Comparison of ENCODE assay signal across 1 cellular context in the genomic region with DNA sequence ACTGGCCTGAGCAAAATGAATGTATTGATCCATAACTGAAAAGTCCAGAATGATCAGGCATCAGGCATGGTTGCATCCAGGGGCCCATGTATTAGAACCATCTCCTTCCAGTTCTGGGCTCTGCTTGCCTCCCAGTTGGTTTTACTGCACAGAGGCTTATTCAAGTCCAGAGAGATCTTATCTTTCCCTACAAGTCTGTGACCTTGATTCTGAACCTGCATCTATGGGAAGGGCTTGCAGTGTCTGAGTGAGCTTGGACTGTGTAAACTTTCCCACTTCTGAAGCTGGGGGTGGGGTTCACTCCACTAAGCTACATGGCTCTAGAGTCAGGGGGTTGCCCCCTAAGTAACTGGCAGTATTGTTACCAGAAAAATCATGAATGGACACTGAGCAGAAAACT.
A peak's percentile ranks its signal among the peaks of the same experiment; 100 is the strongest.
TF ChIP-seq lines count a peak whose summit lies in the region.

No MANE protein-coding gene starts in this region.

TF ChIP-seq in HepG2, 621 proteins besides CTCF, POLR2A, EP300 and RAD21 (continued from another document and continues in another):
- TF ChIP-seq ZNF335 (CRISPR knock-in tag; IDR thresholded peaks at IDR 0.05) (no peak), ZNF660 (CRISPR knock-in tag; IDR thresholded peaks at IDR 0.05; ENCODE audit: borderline replicate concordance, low read depth) (no peak), ZNF792 (CRISPR knock-in tag; IDR thresholded peaks at IDR 0.05) (0 out of 2 replicates have a peak, but pooled peaks have one; percentile 49), MXI1 (IDR thresholded peaks at IDR 0.05; ENCODE audit: borderline replicate concordance, low read depth, low read length) (no peak), ZBTB7B (CRISPR knock-in tag; IDR thresholded peaks at IDR 0.05) (peak; percentile 66; the same call in 1 of the 2 replicates), NFKBIZ (CRISPR knock-in tag; IDR thresholded peaks at IDR 0.05) (no peak), SMAD1 (CRISPR knock-in tag; IDR thresholded peaks at IDR 0.05; ENCODE audit: borderline replicate concordance, low read depth) (no peak), ZNF230 (CRISPR knock-in tag; IDR thresholded peaks at IDR 0.05) (no peak), HNRNPLL (IDR thresholded peaks at IDR 0.05; ENCODE audit: low read depth, low read length, poor library complexity, severe bottlenecking) (no peak), RFX3 (CRISPR knock-in tag; IDR thresholded peaks at IDR 0.05) (no peak), DNMT3B (CRISPR knock-in tag; conservative IDR thresholded peaks at IDR 0.05) (no peak), RARG (CRISPR knock-in tag; IDR thresholded peaks at IDR 0.05; ENCODE audit: low read depth) (no peak), ELF4 (CRISPR knock-in tag; IDR thresholded peaks at IDR 0.05; ENCODE audit: borderline replicate concordance) (no peak), ZNF605 (CRISPR knock-in tag; IDR thresholded peaks at IDR 0.05) (no peak), HDAC1 (CRISPR knock-in tag; IDR thresholded peaks at IDR 0.05) (peak; percentile 26; the same call in 1 of the 2 replicates), ZNF83 (CRISPR knock-in tag; IDR thresholded peaks at IDR 0.05; ENCODE audit: borderline replicate concordance) (no peak), SMARCC2 (IDR thresholded peaks at IDR 0.05) (no peak), ZFP36 (IDR thresholded peaks at IDR 0.05; ENCODE audit: borderline replicate concordance, low read depth, low read length, partially characterized antibody) (no peak), STAG1 (CRISPR knock-in tag; IDR thresholded peaks at IDR 0.05) (peak; percentile 14), ZNF30 (CRISPR knock-in tag; IDR thresholded peaks at IDR 0.05) (no peak), MAF1 (CRISPR knock-in tag; IDR thresholded peaks at IDR 0.05; ENCODE audit: borderline replicate concordance) (no peak), ZNF383 (CRISPR knock-in tag; IDR thresholded peaks at IDR 0.05; ENCODE audit: borderline replicate concordance) (no peak), ZNF724P (CRISPR knock-in tag; IDR thresholded peaks at IDR 0.05; ENCODE audit: borderline replicate concordance) (no peak), FOXA3 (CRISPR knock-in tag; IDR thresholded peaks at IDR 0.05) (peak; percentile 46), KDM3A (CRISPR knock-in tag; IDR thresholded peaks at IDR 0.05; ENCODE audit: low read depth) (no peak), ZNF614 (CRISPR knock-in tag; IDR thresholded peaks at IDR 0.05; ENCODE audit: borderline replicate concordance) (no peak), TAF15 (IDR thresholded peaks at IDR 0.05; ENCODE audit: low read depth, low read length, poor library complexity, severe bottlenecking) (no peak), ZFX (CRISPR knock-in tag; IDR thresholded peaks at IDR 0.05; ENCODE audit: low read depth) (no peak), ZNF761 (CRISPR knock-in tag; conservative IDR thresholded peaks at IDR 0.05) (no peak), GATAD2A (CRISPR knock-in tag; IDR thresholded peaks at IDR 0.05) (peak; percentile 83), HMG20A (CRISPR knock-in tag; IDR thresholded peaks at IDR 0.05; ENCODE audit: borderline replicate concordance) (peak; percentile 70; the same call in 1 of the 2 replicates), ZNF782 (CRISPR knock-in tag; IDR thresholded peaks at IDR 0.05; ENCODE audit: borderline replicate concordance) (no peak), TBX3 (IDR thresholded peaks at IDR 0.05; ENCODE audit: borderline replicate concordance) (no peak), TCF7L2 (IDR thresholded peaks at IDR 0.05; ENCODE audit: low read depth, low read length) (no peak), FOXP1 (IDR thresholded peaks at IDR 0.05) (no peak), FOXP1 (CRISPR knock-in tag; IDR thresholded peaks at IDR 0.05) (peak; percentile 30; the same call in 1 of the 2 replicates), ZFP62 (CRISPR knock-in tag; IDR thresholded peaks at IDR 0.05) (no peak), PAF1 (CRISPR knock-in tag; IDR thresholded peaks at IDR 0.05) (no peak), TEAD3 (CRISPR knock-in tag; optimal IDR thresholded peaks at IDR 0.05; ENCODE audit: borderline replicate concordance) (peak; percentile 21), ZNF430 (CRISPR knock-in tag; IDR thresholded peaks at IDR 0.05) (no peak), HNF4G (IDR thresholded peaks at IDR 0.05; ENCODE audit: borderline replicate concordance, low read depth, low read length) (peak; percentile 20; the same call in 1 of the 2 replicates), HNF4G (CRISPR knock-in tag; IDR thresholded peaks at IDR 0.05; ENCODE audit: borderline replicate concordance, low read depth) (no peak), CBFB (CRISPR knock-in tag; IDR thresholded peaks at IDR 0.05) (no peak), ELF3 (CRISPR knock-in tag; IDR thresholded peaks at IDR 0.05) (0 out of 2 replicates have a peak, but pooled peaks have one; percentile 49)
- TF ChIP-seq, protein P1, sequence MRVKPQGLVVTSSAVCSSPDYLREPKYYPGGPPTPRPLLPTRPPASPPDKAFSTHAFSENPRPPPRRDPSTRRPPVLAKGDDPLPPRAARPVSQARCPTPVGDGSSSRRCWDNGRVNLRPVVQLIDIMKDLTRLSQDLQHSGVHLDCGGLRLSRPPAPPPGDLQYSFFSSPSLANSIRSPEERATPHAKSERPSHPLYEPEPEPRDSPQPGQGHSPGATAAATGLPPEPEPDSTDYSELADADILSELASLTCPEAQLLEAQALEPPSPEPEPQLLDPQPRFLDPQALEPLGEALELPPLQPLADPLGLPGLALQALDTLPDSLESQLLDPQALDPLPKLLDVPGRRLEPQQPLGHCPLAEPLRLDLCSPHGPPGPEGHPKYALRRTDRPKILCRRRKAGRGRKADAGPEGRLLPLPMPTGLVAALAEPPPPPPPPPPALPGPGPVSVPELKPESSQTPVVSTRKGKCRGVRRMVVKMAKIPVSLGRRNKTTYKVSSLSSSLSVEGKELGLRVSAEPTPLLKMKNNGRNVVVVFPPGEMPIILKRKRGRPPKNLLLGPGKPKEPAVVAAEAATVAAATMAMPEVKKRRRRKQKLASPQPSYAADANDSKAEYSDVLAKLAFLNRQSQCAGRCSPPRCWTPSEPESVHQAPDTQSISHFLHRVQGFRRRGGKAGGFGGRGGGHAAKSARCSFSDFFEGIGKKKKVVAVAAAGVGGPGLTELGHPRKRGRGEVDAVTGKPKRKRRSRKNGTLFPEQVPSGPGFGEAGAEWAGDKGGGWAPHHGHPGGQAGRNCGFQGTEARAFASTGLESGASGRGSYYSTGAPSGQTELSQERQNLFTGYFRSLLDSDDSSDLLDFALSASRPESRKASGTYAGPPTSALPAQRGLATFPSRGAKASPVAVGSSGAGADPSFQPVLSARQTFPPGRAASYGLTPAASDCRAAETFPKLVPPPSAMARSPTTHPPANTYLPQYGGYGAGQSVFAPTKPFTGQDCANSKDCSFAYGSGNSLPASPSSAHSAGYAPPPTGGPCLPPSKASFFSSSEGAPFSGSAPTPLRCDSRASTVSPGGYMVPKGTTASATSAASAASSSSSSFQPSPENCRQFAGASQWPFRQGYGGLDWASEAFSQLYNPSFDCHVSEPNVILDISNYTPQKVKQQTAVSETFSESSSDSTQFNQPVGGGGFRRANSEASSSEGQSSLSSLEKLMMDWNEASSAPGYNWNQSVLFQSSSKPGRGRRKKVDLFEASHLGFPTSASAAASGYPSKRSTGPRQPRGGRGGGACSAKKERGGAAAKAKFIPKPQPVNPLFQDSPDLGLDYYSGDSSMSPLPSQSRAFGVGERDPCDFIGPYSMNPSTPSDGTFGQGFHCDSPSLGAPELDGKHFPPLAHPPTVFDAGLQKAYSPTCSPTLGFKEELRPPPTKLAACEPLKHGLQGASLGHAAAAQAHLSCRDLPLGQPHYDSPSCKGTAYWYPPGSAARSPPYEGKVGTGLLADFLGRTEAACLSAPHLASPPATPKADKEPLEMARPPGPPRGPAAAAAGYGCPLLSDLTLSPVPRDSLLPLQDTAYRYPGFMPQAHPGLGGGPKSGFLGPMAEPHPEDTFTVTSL (CRISPR knock-in tag; IDR thresholded peaks at IDR 0.05; ENCODE audit: borderline replicate concordance), result no peak
- TF ChIP-seq, protein P2, sequence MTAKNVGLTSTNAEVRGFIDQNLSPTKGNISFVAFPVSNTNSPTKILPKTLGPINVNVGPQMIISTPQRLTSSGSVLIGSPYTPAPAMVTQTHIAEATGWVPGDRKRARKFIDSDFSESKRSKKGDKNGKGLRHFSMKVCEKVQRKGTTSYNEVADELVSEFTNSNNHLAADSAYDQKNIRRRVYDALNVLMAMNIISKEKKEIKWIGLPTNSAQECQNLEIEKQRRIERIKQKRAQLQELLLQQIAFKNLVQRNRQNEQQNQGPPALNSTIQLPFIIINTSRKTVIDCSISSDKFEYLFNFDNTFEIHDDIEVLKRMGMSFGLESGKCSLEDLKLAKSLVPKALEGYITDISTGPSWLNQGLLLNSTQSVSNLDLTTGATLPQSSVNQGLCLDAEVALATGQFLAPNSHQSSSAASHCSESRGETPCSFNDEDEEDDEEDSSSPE (CRISPR knock-in tag; IDR thresholded peaks at IDR 0.05), result no peak
- TF ChIP-seq, protein P3, sequence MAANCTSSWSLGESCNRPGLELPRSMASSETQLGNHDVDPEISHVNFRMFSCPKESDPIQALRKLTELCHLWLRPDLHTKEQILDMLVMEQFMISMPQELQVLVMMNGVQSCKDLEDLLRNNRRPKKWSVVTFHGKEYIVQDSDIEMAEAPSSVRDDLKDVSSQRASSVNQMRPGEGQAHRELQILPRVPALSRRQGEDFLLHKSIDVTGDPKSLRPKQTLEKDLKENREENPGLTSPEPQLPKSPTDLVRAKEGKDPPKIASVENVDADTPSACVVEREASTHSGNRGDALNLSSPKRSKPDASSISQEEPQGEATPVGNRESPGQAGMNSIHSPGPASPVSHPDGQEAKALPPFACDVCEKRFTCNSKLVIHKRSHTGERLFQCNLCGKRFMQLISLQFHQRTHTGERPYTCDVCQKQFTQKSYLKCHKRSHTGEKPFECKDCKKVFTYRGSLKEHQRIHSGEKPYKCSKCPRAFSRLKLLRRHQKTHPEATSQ (CRISPR knock-in tag; IDR thresholded peaks at IDR 0.05; ENCODE audit: borderline replicate concordance), result no peak
- TF ChIP-seq, protein P4, sequence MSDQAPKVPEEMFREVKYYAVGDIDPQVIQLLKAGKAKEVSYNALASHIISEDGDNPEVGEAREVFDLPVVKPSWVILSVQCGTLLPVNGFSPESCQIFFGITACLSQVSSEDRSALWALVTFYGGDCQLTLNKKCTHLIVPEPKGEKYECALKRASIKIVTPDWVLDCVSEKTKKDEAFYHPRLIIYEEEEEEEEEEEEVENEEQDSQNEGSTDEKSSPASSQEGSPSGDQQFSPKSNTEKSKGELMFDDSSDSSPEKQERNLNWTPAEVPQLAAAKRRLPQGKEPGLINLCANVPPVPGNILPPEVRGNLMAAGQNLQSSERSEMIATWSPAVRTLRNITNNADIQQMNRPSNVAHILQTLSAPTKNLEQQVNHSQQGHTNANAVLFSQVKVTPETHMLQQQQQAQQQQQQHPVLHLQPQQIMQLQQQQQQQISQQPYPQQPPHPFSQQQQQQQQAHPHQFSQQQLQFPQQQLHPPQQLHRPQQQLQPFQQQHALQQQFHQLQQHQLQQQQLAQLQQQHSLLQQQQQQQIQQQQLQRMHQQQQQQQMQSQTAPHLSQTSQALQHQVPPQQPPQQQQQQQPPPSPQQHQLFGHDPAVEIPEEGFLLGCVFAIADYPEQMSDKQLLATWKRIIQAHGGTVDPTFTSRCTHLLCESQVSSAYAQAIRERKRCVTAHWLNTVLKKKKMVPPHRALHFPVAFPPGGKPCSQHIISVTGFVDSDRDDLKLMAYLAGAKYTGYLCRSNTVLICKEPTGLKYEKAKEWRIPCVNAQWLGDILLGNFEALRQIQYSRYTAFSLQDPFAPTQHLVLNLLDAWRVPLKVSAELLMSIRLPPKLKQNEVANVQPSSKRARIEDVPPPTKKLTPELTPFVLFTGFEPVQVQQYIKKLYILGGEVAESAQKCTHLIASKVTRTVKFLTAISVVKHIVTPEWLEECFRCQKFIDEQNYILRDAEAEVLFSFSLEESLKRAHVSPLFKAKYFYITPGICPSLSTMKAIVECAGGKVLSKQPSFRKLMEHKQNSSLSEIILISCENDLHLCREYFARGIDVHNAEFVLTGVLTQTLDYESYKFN (CRISPR knock-in tag; conservative IDR thresholded peaks at IDR 0.05), result peak; percentile 44; the same call in 1 of the 2 replicates
- TF ChIP-seq, protein P5, sequence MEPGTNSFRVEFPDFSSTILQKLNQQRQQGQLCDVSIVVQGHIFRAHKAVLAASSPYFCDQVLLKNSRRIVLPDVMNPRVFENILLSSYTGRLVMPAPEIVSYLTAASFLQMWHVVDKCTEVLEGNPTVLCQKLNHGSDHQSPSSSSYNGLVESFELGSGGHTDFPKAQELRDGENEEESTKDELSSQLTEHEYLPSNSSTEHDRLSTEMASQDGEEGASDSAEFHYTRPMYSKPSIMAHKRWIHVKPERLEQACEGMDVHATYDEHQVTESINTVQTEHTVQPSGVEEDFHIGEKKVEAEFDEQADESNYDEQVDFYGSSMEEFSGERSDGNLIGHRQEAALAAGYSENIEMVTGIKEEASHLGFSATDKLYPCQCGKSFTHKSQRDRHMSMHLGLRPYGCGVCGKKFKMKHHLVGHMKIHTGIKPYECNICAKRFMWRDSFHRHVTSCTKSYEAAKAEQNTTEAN (CRISPR knock-in tag; conservative IDR thresholded peaks at IDR 0.05), result no peak
- TF ChIP-seq, protein P6, sequence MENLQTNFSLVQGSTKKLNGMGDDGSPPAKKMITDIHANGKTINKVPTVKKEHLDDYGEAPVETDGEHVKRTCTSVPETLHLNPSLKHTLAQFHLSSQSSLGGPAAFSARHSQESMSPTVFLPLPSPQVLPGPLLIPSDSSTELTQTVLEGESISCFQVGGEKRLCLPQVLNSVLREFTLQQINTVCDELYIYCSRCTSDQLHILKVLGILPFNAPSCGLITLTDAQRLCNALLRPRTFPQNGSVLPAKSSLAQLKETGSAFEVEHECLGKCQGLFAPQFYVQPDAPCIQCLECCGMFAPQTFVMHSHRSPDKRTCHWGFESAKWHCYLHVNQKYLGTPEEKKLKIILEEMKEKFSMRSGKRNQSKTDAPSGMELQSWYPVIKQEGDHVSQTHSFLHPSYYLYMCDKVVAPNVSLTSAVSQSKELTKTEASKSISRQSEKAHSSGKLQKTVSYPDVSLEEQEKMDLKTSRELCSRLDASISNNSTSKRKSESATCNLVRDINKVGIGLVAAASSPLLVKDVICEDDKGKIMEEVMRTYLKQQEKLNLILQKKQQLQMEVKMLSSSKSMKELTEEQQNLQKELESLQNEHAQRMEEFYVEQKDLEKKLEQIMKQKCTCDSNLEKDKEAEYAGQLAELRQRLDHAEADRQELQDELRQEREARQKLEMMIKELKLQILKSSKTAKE (CRISPR knock-in tag; IDR thresholded peaks at IDR 0.05; ENCODE audit: borderline replicate concordance), result peak; percentile 94
- TF ChIP-seq, protein P7, sequence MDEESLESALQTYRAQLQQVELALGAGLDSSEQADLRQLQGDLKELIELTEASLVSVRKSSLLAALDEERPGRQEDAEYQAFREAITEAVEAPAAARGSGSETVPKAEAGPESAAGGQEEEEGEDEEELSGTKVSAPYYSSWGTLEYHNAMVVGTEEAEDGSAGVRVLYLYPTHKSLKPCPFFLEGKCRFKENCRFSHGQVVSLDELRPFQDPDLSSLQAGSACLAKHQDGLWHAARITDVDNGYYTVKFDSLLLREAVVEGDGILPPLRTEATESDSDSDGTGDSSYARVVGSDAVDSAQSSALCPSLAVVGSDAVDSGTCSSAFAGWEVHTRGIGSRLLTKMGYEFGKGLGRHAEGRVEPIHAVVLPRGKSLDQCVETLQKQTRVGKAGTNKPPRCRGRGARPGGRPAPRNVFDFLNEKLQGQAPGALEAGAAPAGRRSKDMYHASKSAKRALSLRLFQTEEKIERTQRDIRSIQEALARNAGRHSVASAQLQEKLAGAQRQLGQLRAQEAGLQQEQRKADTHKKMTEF (CRISPR knock-in tag; IDR thresholded peaks at IDR 0.05), result peak; percentile 42; the same call in 1 of the 2 replicates
